17 cellular contexts compared by ENCODE assay signal in genomic region chr14:104717646-104718045, GRCh38. TPM values are rescaled to one million over a fixed set of nuclear protein-coding genes. Genes with fewer than 3 reads are reported as not detected.
DNase-seq lines count a peak whose midpoint lies in the region; ATAC-seq and TF ChIP-seq lines count a peak whose summit lies in the region.
"Had no signal": no experiment of that assay in that cellular context is flagged by ENCODE, and none has a peak within 500 bp of the region (broad histone marks: within the 10 kb centered on the region; RNA-seq: fewer than 3 reads in every experiment).

No MANE protein-coding gene starts in this region.

- peaks cover 11 to 15% of the 10 kb centered on the region in 2 experiments; a peak in 3 of 4 replicates for H3K79me1 ChIP-seq in IMR-90 (ENCODE audit: low read depth in 1 of 2, low read length in 2 of 2)

- H3K9me1 ChIP-seq in IMR-90 (ENCODE audit: insufficient read depth, low read length), result no peaks in the 10 kb centered on the region

- in situ Hi-C loops in IMR-90 (cut with MboI; ENCODE audit: low sequenced_read_pairs), result no loop called here

- CTCF ChIA-PET in IMR-90 (lab: Yijun Ruan, JAX), result no interaction called here

- no peak overlapping the region for H4K5ac ChIP-seq in IMR-90 (ENCODE audit: low read depth, low read length)

- H3K4ac ChIP-seq in IMR-90 (ENCODE audit: low read depth, low read length), result no peak overlapping the region

- BruUV-seq in IMR-90 (replicated peaks; lab: Mats Ljungman, UMichigan), result no TSS peak

- peak overlapping the region; percentile 19 for H3K4me3 ChIP-seq in BLaER1
- H3K4me3 ChIP-seq in IMR-90 (ENCODE audit: insufficient read depth, low read depth, low read length), result no peak overlapping the region
- H3K4me3 ChIP-seq: GM23248, Peyer's patch, SJCRH30 had no signal

- ATAC-seq in IMR-90 (ENCODE audit: low read depth), result no peak
- ATAC-seq in GM19395 (IDR thresholded peaks at IDR 0.05; ENCODE audit: unreplicated experiment), result no peak
- no peak for ATAC-seq in HG02588 (IDR thresholded peaks at IDR 0.05; ENCODE audit: unreplicated experiment)

- dilution Hi-C loops in IMR-90 (cut with HindIII; ENCODE audit: low sequenced_read_pairs, unreplicated experiment), result no loop called here

- peak overlapping the region; percentile 58 for H3K9ac ChIP-seq in BLaER1
- H3K9ac ChIP-seq in IMR-90 (ENCODE audit: low read depth, low read length), result no peak overlapping the region
- H3K9ac ChIP-seq: GM23248 had no signal

- TF ChIP-seq CTCF in IMR-90 (conservative IDR thresholded peaks at IDR 0.05; ENCODE audit: low read depth, low read length), result no peak

- no peak overlapping the region for H3K14ac ChIP-seq in IMR-90 (replicated peaks; ENCODE audit: low read depth, low read length)

- H3K9me3 ChIP-seq in BLaER1 (no peaks in the 10 kb centered on the region), IMR-90 (ENCODE audit: control insufficient read depth, insufficient read depth, low read length) (no peaks in the 10 kb centered on the region)
- H3K9me3 ChIP-seq: Peyer's patch, SJCRH30 had no signal

- no peak overlapping the region for H2BK15ac ChIP-seq in IMR-90 (ENCODE audit: low read depth, low read length)

- peak overlapping the region; percentile 55 for H2AK9ac ChIP-seq in IMR-90 (replicated peaks; ENCODE audit: low read depth, low read length, poor library complexity)

- peaks cover 12% of the 10 kb centered on the region for H4K20me1 ChIP-seq in BLaER1
- peaks cover 16% of the 10 kb centered on the region for H4K20me1 ChIP-seq in IMR-90 (ENCODE audit: insufficient read depth, low read length)

- intact Hi-C loops in IMR-90 (cut with micrococcal nuclease), result no loop called here

- no peak for TF ChIP-seq RAD21 in IMR-90 (IDR thresholded peaks at IDR 0.05; ENCODE audit: low read length)

- no peak for TF ChIP-seq POLR2A in IMR-90 (IDR thresholded peaks at IDR 0.05; ENCODE audit: low read depth, low read length)

- no peak overlapping the region for H3K18ac ChIP-seq in IMR-90 (ENCODE audit: low read depth, low read length)

- H2AFZ ChIP-seq in IMR-90 (replicated peaks; ENCODE audit: low read length, poor library complexity), result no peak overlapping the region
- H2AFZ ChIP-seq: GM23248 had no signal

- no peaks in the 10 kb centered on the region for H3K27me3 ChIP-seq in BLaER1
- H3K27me3 ChIP-seq in IMR-90 (ENCODE audit: control insufficient read depth, insufficient read depth, low read length), result no peaks in the 10 kb centered on the region
- H3K27me3 ChIP-seq: Peyer's patch, SJCRH30 had no signal

- H3K56ac ChIP-seq in IMR-90 (ENCODE audit: extremely low read depth, insufficient read depth, low read length), result no peak overlapping the region

- peak overlapping the region; percentile 92 for H3K27ac ChIP-seq in BLaER1
- H3K27ac ChIP-seq in IMR-90 (ENCODE audit: insufficient read depth, low read length), result no peak overlapping the region
- H3K27ac ChIP-seq in cingulate gyrus (ENCODE audit: low read depth, low read length), result peak overlapping the region; percentile 58
- H3K27ac ChIP-seq: GM23248, Peyer's patch, SJCRH30 had no signal

- POLR2A ChIA-PET in IMR-90 (lab: Charles Lee; ENCODE audit: unreplicated experiment), result no interaction called here

- no peak overlapping the region for H2BK120ac ChIP-seq in IMR-90 (ENCODE audit: low read depth, low read length)

- no peak overlapping the region for H4K91ac ChIP-seq in IMR-90 (ENCODE audit: insufficient read depth, low read depth, low read length)

- H3K4me1 ChIP-seq in BLaER1, result peaks cover 84% of the 10 kb centered on the region
- H3K4me1 ChIP-seq in IMR-90 (ENCODE audit: control insufficient read depth, insufficient read depth, low read length), result peaks cover 12% of the 10 kb centered on the region

- DNase-seq in IMR-90, result no peak
- peak; percentile 39 for DNase-seq in retina
- no peak for DNase-seq in NCI-H2171 (lab: John Stamatoyannopoulos, UW)
- DNase-seq in NCI-H446 (lab: John Stamatoyannopoulos, UW), result no peak
- DNase-seq: AML-193; CD4-positive, alpha-beta memory T cell; GF-D8; GM23248; NCI-H1436 treated with DMSO at 0.1 percent for 48 hours; NCI-H2081; NCI-H748 treated with DMSO at 0.1 percent for 48 hours; SJCRH30 had no signal

- H3K4me2 ChIP-seq in BLaER1, result peak overlapping the region; percentile 93
- H3K4me2 ChIP-seq in IMR-90 (ENCODE audit: low read depth, low read length), result no peak overlapping the region

- no peak overlapping the region for H2BK5ac ChIP-seq in IMR-90 (ENCODE audit: low read depth, low read length, poor library complexity, severe bottlenecking)

- WGBS in IMR-90 (ENCODE audit: extremely low coverage in 2 of 2, insufficient read length in 1 of 2), 2 experiments, result 84% methylated on average over 9 of the region's 20 CpGs; no CpG with 5 or more reads in 1 of the 2 experiments

- H2BK20ac ChIP-seq in IMR-90 (ENCODE audit: low read depth, low read length), result no peak overlapping the region

- H2AK5ac ChIP-seq in IMR-90 (ENCODE audit: low read depth, low read length), result no peak overlapping the region

- peaks cover 70% of the 10 kb centered on the region for H3K36me3 ChIP-seq in BLaER1
- H3K36me3 ChIP-seq in IMR-90 (ENCODE audit: control insufficient read depth, insufficient read depth, low read length), result peaks cover 57% of the 10 kb centered on the region

- no peak overlapping the region for H3K23ac ChIP-seq in IMR-90 (ENCODE audit: low read depth, low read length)

- H4K8ac ChIP-seq in IMR-90 (ENCODE audit: low read depth in 2 of 2, low read length in 2 of 2), result no peak overlapping the region

TF ChIP-seq in IMR-90, 13 proteins besides CTCF, POLR2A, EP300 and RAD21:
- TF ChIP-seq RFX5 (IDR thresholded peaks at IDR 0.05; ENCODE audit: low read depth, low read length) (no peak), NFE2L2 (IDR thresholded peaks at IDR 0.05; ENCODE audit: low read depth, low read length) (no peak), CHD1 (IDR thresholded peaks at IDR 0.05; ENCODE audit: low read depth, low read length) (no peak), MXI1 (IDR thresholded peaks at IDR 0.05; ENCODE audit: borderline replicate concordance, low read depth, low read length) (no peak), SMC3 (IDR thresholded peaks at IDR 0.05; ENCODE audit: low read depth, low read length) (no peak), RCOR1 (IDR thresholded peaks at IDR 0.05; ENCODE audit: insufficient replicate concordance, low read length) (no peak)

RNA-seq across cellular contexts. Expression of gene ADSS1, which starts 6.4 kb away (rescaled TPM):
- 1.8 and 2.5 TPM in 2 replicates for total RNA-seq in IMR-90 (2012; rRNA removed)
- polyA plus RNA-seq in IMR-90 (2012; rRNA removed), result 3.9 and 5.2 TPM in 2 replicates
- 5.9 and 6.5 TPM in 2 replicates for polyA plus RNA-seq in IMR-90 (2012; cell fraction: cytosol; rRNA removed)
- polyA plus RNA-seq in IMR-90 (2012; cell fraction: nucleus; rRNA removed; ENCODE audit: low replicate concordance), result 28.6 and 32.1 TPM in 2 replicates

RNA-seq across cellular contexts. Expression of gene INF2, which starts 28.2 kb away (rescaled TPM):
- 16.8 and 20.0 TPM in 2 replicates for total RNA-seq in IMR-90 (2012; rRNA removed)
- polyA plus RNA-seq in IMR-90 (2012; rRNA removed), result 62.1 and 76.2 TPM in 2 replicates
- polyA plus RNA-seq in IMR-90 (2012; cell fraction: cytosol; rRNA removed), result 39.3 and 68.1 TPM in 2 replicates
- 179 and 366 TPM in 2 replicates for polyA plus RNA-seq in IMR-90 (2012; cell fraction: nucleus; rRNA removed; ENCODE audit: low replicate concordance)

RNA-seq across cellular contexts. Expression of gene SIVA1, which starts 35.3 kb away (rescaled TPM):
- total RNA-seq in IMR-90 (2012; rRNA removed), result 132 and 166 TPM in 2 replicates
- 184 and 248 TPM in 2 replicates for polyA plus RNA-seq in IMR-90 (2012; rRNA removed)
- 392 and 403 TPM in 2 replicates for polyA plus RNA-seq in IMR-90 (2012; cell fraction: cytosol; rRNA removed)
- 69.2 and 188 TPM in 2 replicates for polyA plus RNA-seq in IMR-90 (2012; cell fraction: nucleus; rRNA removed; ENCODE audit: low replicate concordance)
